ENCODE assay signal across 15 cellular contexts in genomic region chr5:31995011-31995410, GRCh38.
A peak's percentile ranks its signal among the peaks of the same experiment; 100 is the strongest.
DNase-seq lines count a peak whose midpoint lies in the region; ATAC-seq and TF ChIP-seq lines count a peak whose summit lies in the region.
"Had no signal": no experiment of that assay in that cellular context is flagged by ENCODE, and none has a peak within 500 bp of the region (broad histone marks: within the 10 kb centered on the region; RNA-seq: fewer than 3 reads in every experiment).

No MANE protein-coding gene starts in this region.

- no peak overlapping the region for H3K27ac Mint-ChIP-seq in activated CD8-positive, alpha-beta T cell treated with anti-CD3 and anti-CD28 coated beads for 36 hours
- no peak overlapping the region for H3K27ac Mint-ChIP-seq in T-helper 2 cell treated with Interferon-gamma antibody and Interleukin-4, amounts not matched to agents 5 μg/mL and 100 μg/mL, for 36 hours

- H3K9ac ChIP-seq in Karpas-422 (ENCODE audit: low read length) = no peak overlapping the region

- no peaks in the 10 kb centered on the region for H3K27me3 Mint-ChIP-seq in activated CD8-positive, alpha-beta T cell treated with anti-CD3 and anti-CD28 coated beads for 36 hours
- no peaks in the 10 kb centered on the region for H3K27me3 Mint-ChIP-seq in T-helper 2 cell treated with Interferon-gamma antibody and Interleukin-4, amounts not matched to agents 5 μg/mL and 100 μg/mL, for 36 hours (ENCODE audit: low read depth)

- H3K4me3 Mint-ChIP-seq in activated CD8-positive, alpha-beta T cell treated with anti-CD3 and anti-CD28 coated beads for 36 hours = no peak overlapping the region
- no peak overlapping the region for H3K4me3 Mint-ChIP-seq in T-helper 2 cell treated with Interferon-gamma antibody and Interleukin-4, amounts not matched to agents 5 μg/mL and 100 μg/mL, for 36 hours

- POLR2A ChIA-PET in activated CD8-positive, alpha-beta T cell treated with anti-CD3 and anti-CD28 coated beads for 36 hours (lab: Charles Lee) = no interaction called here

- no peaks in the 10 kb centered on the region for H3K27me3 ChIP-seq in Karpas-422 (ENCODE audit: low read length)
- H3K27me3 ChIP-seq: breast epithelium had no signal

- no peaks in the 10 kb centered on the region for H4K20me1 ChIP-seq in Karpas-422 (ENCODE audit: insufficient read depth, low read depth, low read length)

- H3K4me1 ChIP-seq in Karpas-422 (ENCODE audit: low read length) = peaks cover 4% of the 10 kb centered on the region
- H3K4me1 ChIP-seq: breast epithelium, psoas muscle had no signal

- TF ChIP-seq CTCF in activated CD8-positive, alpha-beta T cell treated with anti-CD3 and anti-CD28 coated beads for 36 hours (IDR thresholded peaks at IDR 0.05) = no peak

- H3K9me3 Mint-ChIP-seq in activated CD8-positive, alpha-beta T cell treated with anti-CD3 and anti-CD28 coated beads for 36 hours = no peaks in the 10 kb centered on the region
- H3K9me3 Mint-ChIP-seq in T-helper 2 cell treated with Interferon-gamma antibody and Interleukin-4, amounts not matched to agents 5 μg/mL and 100 μg/mL, for 36 hours = no peaks in the 10 kb centered on the region

- H2AFZ ChIP-seq in Karpas-422 (ENCODE audit: low read length) = no peak overlapping the region

- no peaks in the 10 kb centered on the region for H3K36me3 Mint-ChIP-seq in activated CD8-positive, alpha-beta T cell treated with anti-CD3 and anti-CD28 coated beads for 36 hours (ENCODE audit: low read depth)
- H3K36me3 Mint-ChIP-seq in T-helper 2 cell treated with Interferon-gamma antibody and Interleukin-4, amounts not matched to agents 5 μg/mL and 100 μg/mL, for 36 hours (ENCODE audit: low read depth) = no peaks in the 10 kb centered on the region

- H3K79me2 ChIP-seq in Karpas-422 (ENCODE audit: low read length) = no peaks in the 10 kb centered on the region

- H3K9me3 ChIP-seq in Karpas-422 (ENCODE audit: low read length) = no peaks in the 10 kb centered on the region
- H3K9me3 ChIP-seq: breast epithelium, psoas muscle had no signal

- CTCF ChIA-PET in activated CD8-positive, alpha-beta T cell treated with anti-CD3 and anti-CD28 coated beads for 36 hours (lab: Charles Lee) = interaction anchor here (2.0 kb wide), 1 partner anchor 82 kb away, joined by 5 read pairs; no protein-coding TSS in a partner anchor

- ATAC-seq in GM18499 (IDR thresholded peaks at IDR 0.05; ENCODE audit: insufficient read depth, unreplicated experiment) = peak; percentile 47
- ATAC-seq in GM19452 (IDR thresholded peaks at IDR 0.05; ENCODE audit: unreplicated experiment) = peak; percentile 81
- peak; percentile 45 for ATAC-seq in HG02852 (IDR thresholded peaks at IDR 0.05; ENCODE audit: unreplicated experiment)
- peak; percentile 65 for ATAC-seq in HG03521 (IDR thresholded peaks at IDR 0.05; ENCODE audit: unreplicated experiment)
- no peak for ATAC-seq in activated CD8-positive, alpha-beta T cell treated with anti-CD3 and anti-CD28 coated beads for 36 hours
- ATAC-seq: psoas muscle had no signal

- H3K4me2 ChIP-seq in Karpas-422 (ENCODE audit: low read depth, low read length, poor library complexity, severe bottlenecking) = no peak overlapping the region

- H3K27ac ChIP-seq in Karpas-422 (ENCODE audit: low read length) = no peak overlapping the region
- H3K27ac ChIP-seq: breast epithelium, psoas muscle had no signal

- H3K4me3 ChIP-seq in Karpas-422 (ENCODE audit: low read length) = no peak overlapping the region
- H3K4me3 ChIP-seq: breast epithelium, psoas muscle had no signal

- no peaks in the 10 kb centered on the region for H3K9me2 ChIP-seq in Karpas-422 (replicated peaks; ENCODE audit: insufficient read depth, low read length)

- no peaks in the 10 kb centered on the region for H3K36me3 ChIP-seq in Karpas-422 (ENCODE audit: insufficient read depth, low read length)
- H3K36me3 ChIP-seq: breast epithelium had no signal

- DNase-seq in activated CD4-positive, alpha-beta T cell treated with anti-CD3 and anti-CD28 coated beads for 48 hours = no peak
- no peak for DNase-seq in activated CD8-positive, alpha-beta T cell treated with anti-CD3 and anti-CD28 coated beads for 36 hours
- DNase-seq in T-helper 2 cell treated with Interferon-gamma antibody and Interleukin-4, amounts not matched to agents 5 μg/mL and 100 μg/mL, for 36 hours (ENCODE audit: low spot score) = no peak
- DNase-seq in Karpas-422 = no peak
- DNase-seq: activated gamma-delta T cell; DMS 273 treated with DMSO at 0.1 percent for 48 hours; hippocampal formation; NCI-H748 treated with DMSO at 0.1 percent for 48 hours; psoas muscle; stimulated activated CD4-positive, alpha-beta T cell treated with anti-CD3 and anti-CD28 coated beads, Interleukin-4, amount 100 ng/mL, for 24 hours had no signal

- intact Hi-C loops in activated CD8-positive, alpha-beta T cell treated with anti-CD3 and anti-CD28 coated beads for 36 hours (cut with micrococcal nuclease) = no loop called here

- H3K4me1 Mint-ChIP-seq in activated CD8-positive, alpha-beta T cell treated with anti-CD3 and anti-CD28 coated beads for 36 hours (ENCODE audit: low read depth) = peaks cover 6% of the 10 kb centered on the region
- H3K4me1 Mint-ChIP-seq in T-helper 2 cell treated with Interferon-gamma antibody and Interleukin-4, amounts not matched to agents 5 μg/mL and 100 μg/mL, for 36 hours (ENCODE audit: low read depth) = peaks cover 5% of the 10 kb centered on the region
